ENCODE assay signal across 6 cellular contexts in genomic region chr2:90220623-90221299, GRCh38.
DNase-seq lines count a peak whose midpoint lies in the region; ATAC-seq and TF ChIP-seq lines count a peak whose summit lies in the region.
"Not testable (repeated sequence)": the region's sequence is repeated elsewhere in the genome, so short reads cannot be mapped to it uniquely, and the experiment has no call there.

No MANE protein-coding gene starts in this region.

- not testable (repeated sequence) for TF ChIP-seq CTCF in MM.1S (IDR thresholded peaks at IDR 0.05; ENCODE audit: low read length); Peyer's patch (IDR thresholded peaks at IDR 0.05); activated B cell treated with CpG ODN at 0.5 μM for 24 hours (IDR thresholded peaks at IDR 0.05)

- peak; percentile 36 for DNase-seq in Daoy (ENCODE audit: low read depth)
- DNase-seq in MM.1S: peak; percentile 19
- DNase-seq in Peyer's patch: peak in 2 of 3 donors; percentile 64 to 68
- peak; percentile 26 for DNase-seq in activated B cell treated with CpG ODN at 0.5 μM for 24 hours
- peak; percentile 44 for DNase-seq in naive B cell

- intact Hi-C loops in activated B cell treated with CpG ODN at 0.5 μM for 24 hours (cut with micrococcal nuclease): not testable (repeated sequence)

- peaks cover 37% of the 10 kb centered on the region for H3K4me1 Mint-ChIP-seq in activated B cell treated with CpG ODN at 0.5 μM for 24 hours
- H3K4me1 Mint-ChIP-seq in naive B cell: peaks cover 26 to 42% (median 31%) of the 10 kb centered on the region in 3 donors

- not testable (repeated sequence) for H2AFZ ChIP-seq in MM.1S (ENCODE audit: low read length)

- not testable (repeated sequence) for TF ChIP-seq POLR2A in Peyer's patch (IDR thresholded peaks at IDR 0.05)

- H3K4me3 ChIP-seq in MM.1S (ENCODE audit: low read length); Peyer's patch: not testable (repeated sequence)

- not testable (repeated sequence) for H3K9ac ChIP-seq in MM.1S (ENCODE audit: low read length)

- H3F3A ChIP-seq in MM.1S (ENCODE audit: insufficient read depth, low read length): not testable (repeated sequence)

- not testable (repeated sequence) for H3K4me1 ChIP-seq in MM.1S (ENCODE audit: low read length); Peyer's patch

- H3K9me3 ChIP-seq in MM.1S (replicated peaks; ENCODE audit: insufficient read depth, low read length); Peyer's patch: not testable (repeated sequence)

- H4K20me1 ChIP-seq in MM.1S (ENCODE audit: insufficient read depth, low read length): not testable (repeated sequence)

- H3K9me2 ChIP-seq in MM.1S (replicated peaks; ENCODE audit: insufficient read depth, low read length): not testable (repeated sequence)

- not testable (repeated sequence) for H3K36me3 Mint-ChIP-seq in activated B cell treated with CpG ODN at 0.5 μM for 24 hours (ENCODE audit: low read depth); naive B cell

- not testable (repeated sequence) for H3K36me3 ChIP-seq in MM.1S (replicated peaks; ENCODE audit: insufficient read depth, low read length); Peyer's patch

- not testable (repeated sequence) for H3K27me3 Mint-ChIP-seq in activated B cell treated with CpG ODN at 0.5 μM for 24 hours, naive B cell

- H3K27me3 ChIP-seq in MM.1S (replicated peaks; ENCODE audit: insufficient read depth, low read length); Peyer's patch: not testable (repeated sequence)

- not testable (repeated sequence) for H3K79me2 ChIP-seq in MM.1S (ENCODE audit: low read length)

- H3K4me3 Mint-ChIP-seq in activated B cell treated with CpG ODN at 0.5 μM for 24 hours (peak overlapping the region; percentile 82), naive B cell (peak overlapping the region; percentile 55 to 90 (median 79))

- CTCF ChIA-PET in activated B cell treated with CpG ODN at 0.5 μM for 24 hours (lab: Charles Lee): interaction anchor here (1.1 kb wide), 1 partner anchor 13 kb away, joined by 3 read pairs; no protein-coding TSS in a partner anchor

- H3K27ac Mint-ChIP-seq in activated B cell treated with CpG ODN at 0.5 μM for 24 hours (peak overlapping the region; percentile 86), naive B cell (peak overlapping the region; percentile 31 to 86 (median 58))

- H3K4me2 ChIP-seq in MM.1S (ENCODE audit: low read depth, low read length): not testable (repeated sequence)

- POLR2A ChIA-PET in activated B cell treated with CpG ODN at 0.5 μM for 24 hours (lab: Charles Lee): not testable (repeated sequence)

- H3K27ac ChIP-seq in MM.1S (ENCODE audit: low read length); Peyer's patch: not testable (repeated sequence)

- ATAC-seq in GM19351 (IDR thresholded peaks at IDR 0.05; ENCODE audit: unreplicated experiment): peak; percentile 54
- ATAC-seq in activated B cell treated with CpG ODN at 0.5 μM for 24 hours (ENCODE audit: low read depth): peak; percentile 60
- ATAC-seq in naive B cell (ENCODE audit: low read depth in 2 of 2): peak; percentile 49 to 57

- not testable (repeated sequence) for H3K9me3 Mint-ChIP-seq in activated B cell treated with CpG ODN at 0.5 μM for 24 hours, naive B cell
